ENCODE assay signal across 8 cellular contexts in genomic region chr3:38453075-38453913, GRCh38. TPM values are rescaled to one million over a fixed set of nuclear protein-coding genes. Genes with fewer than 3 reads are reported as not detected.
DNase-seq lines count a peak whose midpoint lies in the region; ATAC-seq and TF ChIP-seq lines count a peak whose summit lies in the region.

Gene ACVR2B, plus strand, starts transcription at chr3:38453890. Its CDS starts 433 bp downstream, at chr3:38454323.

- H3K4me3 Mint-ChIP-seq in HFFc6 = peak within 1 kb of the TSS; percentile 92
- H3K4me3 Mint-ChIP-seq in T-helper 17 cell = peak within 1 kb of the TSS; percentile 98

- H3K9ac ChIP-seq in DND-41 (ENCODE audit: low read depth, low read length) = peak within 1 kb of the TSS; percentile 97

- H2AFZ ChIP-seq in DND-41 (ENCODE audit: low read depth, low read length) = peak within 1 kb of the TSS; percentile 86

- H3K4me1 ChIP-seq in DND-41 (ENCODE audit: insufficient read depth, low read length) = peaks cover 22% of the 10 kb centered on the region
- peaks cover 0 to 27% of the 10 kb centered on the region in 2 donors for H3K4me1 ChIP-seq in right atrium auricular region
- H3K4me1 ChIP-seq in psoas muscle = peaks cover 30% of the 10 kb centered on the region

- intact Hi-C loops in psoas muscle (cut with DNase I) = loop anchor here in 1 of 2 donors (10.0 kb wide), 1 partner anchor 318 kb away; the partner anchor contains the start of genes ACAA1 and MYD88

- H3K27ac ChIP-seq in DND-41 (ENCODE audit: low read length) = peak within 1 kb of the TSS; percentile 66
- peak within 1 kb of the TSS; percentile 72 to 80 for H3K27ac ChIP-seq in right atrium auricular region
- peak within 1 kb of the TSS; percentile 96 for H3K27ac ChIP-seq in psoas muscle

- DNase-seq in DND-41 (peak; percentile 85), HFFc6 (peak; percentile 29), NCI-H1417 (lab: John Stamatoyannopoulos, UW) (peak; percentile 78 to 87 (median 86)), T-helper 17 cell (peak; percentile 35 to 61 (median 51)), anterior cingulate cortex (lab: John Stamatoyannopoulos, UW) (peak in 57 of 58 donors; percentile 26 to 90 (median 81)), right atrium auricular region (ENCODE audit: low spot score) (peak; percentile 85), psoas muscle (peak; percentile 91 to 94), ureter (ENCODE audit: low spot score) (peak; percentile 87)

- H3K4me1 Mint-ChIP-seq in HFFc6 (ENCODE audit: low read depth) = peaks cover 5% of the 10 kb centered on the region; the same call in 1 of the 2 replicates
- H3K4me1 Mint-ChIP-seq in T-helper 17 cell = peaks cover 9% of the 10 kb centered on the region

- peak within 1 kb of the TSS; percentile 71 for H3K27ac Mint-ChIP-seq in HFFc6
- H3K27ac Mint-ChIP-seq in T-helper 17 cell = no peak within 1 kb of the TSS

- H3K27me3 ChIP-seq in DND-41 (ENCODE audit: insufficient read depth, low read length, poor library complexity) = no peaks in the 10 kb centered on the region
- no peaks in the 10 kb centered on the region for H3K27me3 ChIP-seq in right atrium auricular region
- H3K27me3 ChIP-seq in psoas muscle (ENCODE audit: insufficient read depth in 3 of 3, low read length in 2 of 3) = no peaks in the 10 kb centered on the region

- H3K4me3 ChIP-seq in DND-41 (ENCODE audit: low read depth in 1 of 2, low read length in 2 of 2) (peak within 1 kb of the TSS; percentile 69), right atrium auricular region (peak within 1 kb of the TSS; percentile 73 to 77), psoas muscle (peak within 1 kb of the TSS; percentile 95)

- H3K36me3 ChIP-seq in DND-41 (ENCODE audit: insufficient read depth, low read length) = no peaks in the 10 kb centered on the region
- no peaks in the 10 kb centered on the region for H3K36me3 ChIP-seq in right atrium auricular region
- no peaks in the 10 kb centered on the region for H3K36me3 ChIP-seq in psoas muscle (ENCODE audit: insufficient read depth in 1 of 2, low read depth in 1 of 2)

- TF ChIP-seq CTCF in DND-41 (IDR thresholded peaks at IDR 0.05; ENCODE audit: borderline replicate concordance, extremely low read depth, low read length, poor library complexity, severe bottlenecking) (no peak), HFFc6 (IDR thresholded peaks at IDR 0.05) (no peak), right atrium auricular region (IDR thresholded peaks at IDR 0.05) (no peak), psoas muscle (IDR thresholded peaks at IDR 0.05) (no peak)

- H3K9me3 ChIP-seq in DND-41 (ENCODE audit: insufficient read depth, low read length, severe bottlenecking) = no peaks in the 10 kb centered on the region
- H3K9me3 ChIP-seq in T-helper 17 cell (ENCODE audit: control insufficient read depth, low read length, poor library complexity, severe bottlenecking) = no peaks in the 10 kb centered on the region
- H3K9me3 ChIP-seq in right atrium auricular region = no peaks in the 10 kb centered on the region
- no peaks in the 10 kb centered on the region for H3K9me3 ChIP-seq in psoas muscle

- H3K4me2 ChIP-seq in DND-41 (ENCODE audit: insufficient read depth, low read length) = peak within 1 kb of the TSS; percentile 96

- H3K36me3 Mint-ChIP-seq in HFFc6 (ENCODE audit: low read depth) (no peaks in the 10 kb centered on the region), T-helper 17 cell (ENCODE audit: low read depth) (peaks cover 2% of the 10 kb centered on the region)

- H3K9me3 Mint-ChIP-seq in HFFc6 = no peaks in the 10 kb centered on the region

- peaks cover 30% of the 10 kb centered on the region for H4K20me1 ChIP-seq in DND-41 (ENCODE audit: insufficient read depth, low read length)

- peak; percentile 64 for ATAC-seq in DND-41 (ENCODE audit: insufficient read depth, low read depth)
- ATAC-seq in T-helper 17 cell = peak; percentile 64
- peak; percentile 78 to 79 (median 78) for ATAC-seq in psoas muscle

- peaks cover 44% of the 10 kb centered on the region for H3K79me2 ChIP-seq in DND-41 (ENCODE audit: insufficient read depth, low read length)

- WGBS in psoas muscle, 3 donors = 5 to 10% (median 8%) methylated on average over 34 to 48 of the region's 48 CpGs

- H3K27me3 Mint-ChIP-seq in HFFc6 (ENCODE audit: insufficient read depth) = no peaks in the 10 kb centered on the region; the same call in 1 of the 2 replicates
- no peaks in the 10 kb centered on the region for H3K27me3 Mint-ChIP-seq in T-helper 17 cell

RNA-seq across cellular contexts. Expression of gene ACVR2B, which starts in this region (rescaled TPM):
- 1 to 10 TPM; 1.1 to 1.6 (median 1.3) TPM for total RNA-seq in HFFc6 (2021; fragmentation: NEBNext Ultra II Directional; extraction: Animal tissue kit (Norgen Biotek cat#: 25700))
- 1 to 10 TPM; 6.6 to 6.7 TPM for total RNA-seq in T-helper 17 cell
- total RNA-seq in right atrium auricular region = 1 to 10 TPM; 3.9 to 6.0 TPM
- 10 to 100 TPM in 1 of 4 donors, 1 to 10 TPM in 3; 3.4 to 11.9 (median 6.9) TPM for total RNA-seq in psoas muscle
- polyA plus RNA-seq in psoas muscle = 1 to 10 TPM in 1 of 3 donors, under 1 TPM in 2; 0.59 to 1.6 (median 0.94) TPM
- total RNA-seq in ureter = 11.8 TPM

Comparison
In these comparisons a context has a peak if more than half of its experiments do, and no peak if none do; other contexts are left out.
1. Peak in every context shown above with its lines: DNase-seq, ATAC-seq, H3K4me3 ChIP-seq and H3K27ac ChIP-seq.
2. DNase-seq: peak in every context shown above with its lines; median percentile 92 in psoas muscle; 87 in ureter; 86 in NCI-H1417; 85 in DND-41; 85 in right atrium auricular region; 81 in anterior cingulate cortex; 51 in T-helper 17 cell; 29 in HFFc6.